In genomic region chr22:20013382-20013871, GRCh38 we compare ENCODE assay signal across 9 cellular contexts. TPM values are rescaled to one million over a fixed set of nuclear protein-coding genes. Genes with fewer than 3 reads are reported as not detected.
DNase-seq lines count a peak whose midpoint lies in the region; ATAC-seq and TF ChIP-seq lines count a peak whose summit lies in the region.
"Had no signal": no experiment of that assay in that cellular context is flagged by ENCODE, and none has a peak within 500 bp of the region (broad histone marks: within the 10 kb centered on the region; RNA-seq: fewer than 3 reads in every experiment).

No MANE protein-coding gene starts in this region.

- no peaks in the 10 kb centered on the region for H3K79me1 ChIP-seq in mesendoderm (ENCODE audit: low read length)

- no peaks in the 10 kb centered on the region for H3K9me3 ChIP-seq in aorta (ENCODE audit: control insufficient read depth, low read length)

- H2AK5ac ChIP-seq in mesendoderm (ENCODE audit: low read length): no peak overlapping the region

- H3K27ac ChIP-seq in mesendoderm (ENCODE audit: low read depth, low read length) (no peak overlapping the region), aorta (ENCODE audit: low read depth in 1 of 2, low read length in 2 of 2) (no peak overlapping the region)

- no peak overlapping the region for H3K9ac ChIP-seq in mesendoderm (ENCODE audit: low read length)

- no peak overlapping the region for H2BK120ac ChIP-seq in mesendoderm (ENCODE audit: low read depth, low read length)

- H3K23ac ChIP-seq in mesendoderm (ENCODE audit: low read length): no peak overlapping the region

- H3K4me3 ChIP-seq in mesendoderm (ENCODE audit: low read length) (no peak overlapping the region), aorta (ENCODE audit: low read length in 2 of 2) (no peak overlapping the region)

- intact Hi-C loops in aorta (cut with DNase I): loop anchor here (1.0 kb wide), 1 partner anchor 43 kb away; no protein-coding TSS in a partner anchor

- peak; percentile 29 for DNase-seq in activated T-cell treated with anti-CD3 and anti-CD28 coated beads for 48 hours (ENCODE audit: low read depth)
- no peak for DNase-seq in activated T-cell treated with anti-CD3 and anti-CD28 coated beads, Interleukin-2, amount 50 U/mL, for 4 hours
- DNase-seq in dermis microvascular lymphatic vessel endothelial cell (ENCODE audit: low read depth in 2 of 2): peak; percentile 46 to 75
- peak; percentile 79 for DNase-seq in mesendoderm
- peak; percentile 84 to 93 for DNase-seq in aorta
- DNase-seq in SIG-M5 treated with dmso at 0.1 percent for 504 hours (lab: John Stamatoyannopoulos, UW; ENCODE audit: unreplicated experiment): no peak

- H3K36me3 ChIP-seq in mesendoderm (ENCODE audit: control insufficient read depth, insufficient read depth, low read length): no peaks in the 10 kb centered on the region
- H3K36me3 ChIP-seq in aorta (ENCODE audit: control insufficient read depth in 1 of 2, insufficient read depth in 2 of 2, low read length in 1 of 2): no peaks in the 10 kb centered on the region

- no peak overlapping the region for H4K5ac ChIP-seq in mesendoderm (ENCODE audit: low read length)

- H2BK15ac ChIP-seq in mesendoderm (replicated peaks; ENCODE audit: low read depth): no peak overlapping the region

- no peak for ATAC-seq in activated T-cell treated with anti-CD3 and anti-CD28 coated beads, Interleukin-2, amount 50 U/mL, for 4 hours
- ATAC-seq in aorta (ENCODE audit: low FRiP score) (peak; percentile 57), GM18867 (IDR thresholded peaks at IDR 0.05; ENCODE audit: unreplicated experiment) (no peak)

- no peak overlapping the region for H3K56ac ChIP-seq in mesendoderm (ENCODE audit: low read length)

- no peaks in the 10 kb centered on the region for H3K9me3 Mint-ChIP-seq in activated T-cell treated with anti-CD3 and anti-CD28 coated beads, Interleukin-2, amount 50 U/mL, for 4 hours
- H3K9me3 Mint-ChIP-seq: activated naive CD4-positive, alpha-beta T cell treated with anti-CD3 and anti-CD28 coated beads, Interleukin-2, amount 50 U/mL, for 24 hours had no signal

- H3K27me3 Mint-ChIP-seq in activated T-cell treated with anti-CD3 and anti-CD28 coated beads, Interleukin-2, amount 50 U/mL, for 4 hours (ENCODE audit: low read depth): no peaks in the 10 kb centered on the region
- H3K27me3 Mint-ChIP-seq: activated naive CD4-positive, alpha-beta T cell treated with anti-CD3 and anti-CD28 coated beads, Interleukin-2, amount 50 U/mL, for 24 hours had no signal

- H4K8ac ChIP-seq in mesendoderm (ENCODE audit: low read depth, low read length): no peak overlapping the region

- H3K36me3 Mint-ChIP-seq in activated T-cell treated with anti-CD3 and anti-CD28 coated beads, Interleukin-2, amount 50 U/mL, for 4 hours (ENCODE audit: insufficient read depth): no peaks in the 10 kb centered on the region
- H3K36me3 Mint-ChIP-seq: activated naive CD4-positive, alpha-beta T cell treated with anti-CD3 and anti-CD28 coated beads, Interleukin-2, amount 50 U/mL, for 24 hours had no signal

- no peak overlapping the region for H3K4me3 Mint-ChIP-seq in activated T-cell treated with anti-CD3 and anti-CD28 coated beads, Interleukin-2, amount 50 U/mL, for 4 hours
- H3K4me3 Mint-ChIP-seq: activated naive CD4-positive, alpha-beta T cell treated with anti-CD3 and anti-CD28 coated beads, Interleukin-2, amount 50 U/mL, for 24 hours had no signal

- no peaks in the 10 kb centered on the region for H3K79me2 ChIP-seq in mesendoderm (ENCODE audit: control insufficient read depth, insufficient read depth, low read length)

- no peak overlapping the region for H3K4ac ChIP-seq in mesendoderm (ENCODE audit: low read depth, low read length)

- H3K18ac ChIP-seq in mesendoderm (ENCODE audit: low read length): no peak overlapping the region

- peaks cover 11% of the 10 kb centered on the region for H3K4me1 Mint-ChIP-seq in activated T-cell treated with anti-CD3 and anti-CD28 coated beads, Interleukin-2, amount 50 U/mL, for 4 hours (ENCODE audit: low read depth)

- H2BK5ac ChIP-seq in mesendoderm (ENCODE audit: low read length): no peak overlapping the region

- H3K27me3 ChIP-seq in mesendoderm (ENCODE audit: insufficient read depth, low read length, poor library complexity): peaks cover 9% of the 10 kb centered on the region
- H3K27me3 ChIP-seq in aorta (ENCODE audit: control insufficient read depth in 1 of 2, insufficient read depth in 2 of 2, low read length in 1 of 2): no peaks in the 10 kb centered on the region

- no CpG with 5 or more reads among the region's 11 CpGs for WGBS in mesendoderm (ENCODE audit: extremely low coverage, insufficient coverage, low lambda C conversion rate)
- WGBS in aorta, 2 donors: 2 to 5% methylated on average over 11 of the region's 11 CpGs

- no peak overlapping the region for H3K4me2 ChIP-seq in mesendoderm (ENCODE audit: low read length)

- H3K4me1 ChIP-seq in mesendoderm (ENCODE audit: control insufficient read depth, low read depth, low read length): no peaks in the 10 kb centered on the region
- H3K4me1 ChIP-seq in aorta (ENCODE audit: control insufficient read depth in 1 of 2, insufficient read depth in 2 of 2, low read length in 2 of 2): no peaks in the 10 kb centered on the region

TF ChIP-seq in PFSK-1, 5 proteins besides CTCF, POLR2A, EP300 and RAD21:
- TF ChIP-seq FOXP2 (optimal IDR thresholded peaks at IDR 0.05; ENCODE audit: borderline replicate concordance, extremely low read depth, extremely low read length, insufficient read depth) (peak; percentile 70), SIN3A (IDR thresholded peaks at IDR 0.05; ENCODE audit: borderline replicate concordance, insufficient read depth, low read length) (no peak)

RNA-seq across cellular contexts. Expression of gene ARVCF, which starts 3.2 kb away (rescaled TPM):
- total RNA-seq in activated T-cell treated with anti-CD3 and anti-CD28 coated beads, Interleukin-2, amount 50 U/mL, for 4 hours: 1 to 10 TPM; 2.3 to 3.6 (median 2.8) TPM
- polyA plus RNA-seq in PFSK-1 (2012; ENCODE audit: insufficient read length, low read depth): 65.3 TPM
- total RNA-seq in dermis microvascular lymphatic vessel endothelial cell (60.0 and 81.3 TPM in 2 replicates), aorta (10 to 100 TPM; 59.7 to 64.4 TPM)
- 9.4 TPM for polyA plus RNA-seq in mesendoderm (2013, experiment 1 of 2)
- polyA plus RNA-seq in mesendoderm (2013, experiment 2 of 2): 9.6 TPM
- polyA plus RNA-seq in aorta: 100 to 1,000 TPM in 1 of 2 donors, 10 to 100 TPM in 1; 15.4 to 102 TPM

RNA-seq across cellular contexts. Expression of gene TANGO2, which starts 7.5 kb away (rescaled TPM):
- total RNA-seq in activated T-cell treated with anti-CD3 and anti-CD28 coated beads, Interleukin-2, amount 50 U/mL, for 4 hours: 10 to 100 TPM; 23.1 to 26.8 (median 25.3) TPM
- 35.4 TPM for polyA plus RNA-seq in PFSK-1 (2012; ENCODE audit: insufficient read length, low read depth)
- 40.1 and 75.0 TPM in 2 replicates for total RNA-seq in dermis microvascular lymphatic vessel endothelial cell
- polyA plus RNA-seq in mesendoderm (2013, experiment 1 of 2): 5.3 TPM
- polyA plus RNA-seq in mesendoderm (2013, experiment 2 of 2): 4.2 TPM
- 10 to 100 TPM; 35.2 to 45.3 TPM for total RNA-seq in aorta
- 10 to 100 TPM; 24.8 to 38.0 TPM for polyA plus RNA-seq in aorta

Comparison
In these comparisons a context has a peak if more than half of its experiments do, and no peak if none do; other contexts are left out.
1. DNase-seq: peak in activated T-cell treated with anti-CD3 and anti-CD28 coated beads for 48 hours (single experiment), dermis microvascular lymphatic vessel endothelial cell (2 of 2), mesendoderm (single experiment) and aorta (2 of 2); none in activated T-cell treated with anti-CD3 and anti-CD28 coated beads, Interleukin-2, amount 50 U/mL, for 4 hours (single experiment) and SIG-M5 treated with dmso at 0.1 percent for 504 hours (single experiment).
2. RNA of gene ARVCF, which starts 3.2 kb away (total RNA-seq): 59.7 to 64.4 TPM in aorta and 60.0 to 81.3 TPM in dermis microvascular lymphatic vessel endothelial cell; 2.3 to 3.6 TPM in activated T-cell treated with anti-CD3 and anti-CD28 coated beads, Interleukin-2, amount 50 U/mL, for 4 hours; every median in the first group is over 10 times any median in the second.